Comparison of ENCODE assay signal across 8 cellular contexts in genomic region chr15:84550503-84550902, GRCh38. TPM values are rescaled to one million over a fixed set of nuclear protein-coding genes. Genes with fewer than 3 reads are reported as not detected.
DNase-seq lines count a peak whose midpoint lies in the region; TF ChIP-seq lines count a peak whose summit lies in the region.
"Not testable (repeated sequence)": the region's sequence is repeated elsewhere in the genome, so short reads cannot be mapped to it uniquely, and the experiment has no call there.

No MANE protein-coding gene starts in this region.

- H3F3A ChIP-seq in GM23248 (ENCODE audit: insufficient read depth): peaks cover 24% of the 10 kb centered on the region
- not testable (repeated sequence) for H3F3A ChIP-seq in smooth muscle cell (ENCODE audit: low read depth)

- not testable (repeated sequence) for H3K9me2 ChIP-seq in GM23248 (ENCODE audit: insufficient read depth)

- H3K27me3 ChIP-seq in GM23248 (replicated peaks; ENCODE audit: insufficient read depth); smooth muscle cell (ENCODE audit: low read depth): not testable (repeated sequence)

- H3K4me3 ChIP-seq in GM23248; fibroblast of the aortic adventitia (ENCODE audit: low read depth, low read length); smooth muscle cell: not testable (repeated sequence)

- not testable (repeated sequence) for H3K9ac ChIP-seq in GM23248; smooth muscle cell (ENCODE audit: low read depth)

- in situ Hi-C loops in ACHN (cut with HindIII; ENCODE audit: low pct_ligation_motif_present, low pct_unique_long_range_greater_than_20kb, low sequenced_read_pairs); GM23248 (cut with MboI): not testable (repeated sequence)

- H4K20me1 ChIP-seq in GM23248 (ENCODE audit: insufficient read depth): not testable (repeated sequence)
- H4K20me1 ChIP-seq in smooth muscle cell (ENCODE audit: low read depth): peaks cover 39% of the 10 kb centered on the region

- WGBS in GM23248 (ENCODE audit: low coverage in 1 of 2, low lambda C conversion rate in 2 of 2, missing lambda C conversion rate in 2 of 2), 2 experiments: 61 to 63% methylated on average over 5 of the region's 5 CpGs
- 49% methylated on average over 5 of the region's 5 CpGs for WGBS in smooth muscle cell (ENCODE audit: low lambda C conversion rate)

- TF ChIP-seq CTCF in fibroblast of the aortic adventitia (IDR thresholded peaks at IDR 0.05; ENCODE audit: insufficient read depth, low read length); smooth muscle cell (IDR thresholded peaks at IDR 0.05; ENCODE audit: borderline replicate concordance, insufficient read depth, poor library complexity, severe bottlenecking): not testable (repeated sequence)

- not testable (repeated sequence) for H3K36me3 ChIP-seq in GM23248 (ENCODE audit: low read depth); smooth muscle cell (ENCODE audit: low read depth)

- H3K9me3 ChIP-seq in GM23248 (ENCODE audit: low read depth); smooth muscle cell (replicated peaks; ENCODE audit: low read depth): not testable (repeated sequence)

- DNase-seq in ACHN (peak; percentile 58), RPMI7951 (ENCODE audit: low read depth) (peak; percentile 14), astrocyte of the hippocampus (ENCODE audit: low read depth, low spot score) (peak; percentile 18), dedifferentiated amniotic fluid mesenchymal stem cell (ENCODE audit: extremely low spot score) (peak; percentile 18), fibroblast of the aortic adventitia (ENCODE audit: low read depth) (peak; percentile 20), myocyte (ENCODE audit: low read depth) (peak; percentile 53)
- DNase-seq in GM23248; smooth muscle cell (lab: John Stamatoyannopoulos, UW; ENCODE audit: unreplicated experiment): not testable (repeated sequence)

- not testable (repeated sequence) for H3K4me2 ChIP-seq in GM23248 (ENCODE audit: unreplicated experiment)
- H3K4me2 ChIP-seq in smooth muscle cell: peak overlapping the region; percentile 4

- H3K79me2 ChIP-seq in GM23248 (ENCODE audit: insufficient read depth) (peaks cover 75% of the 10 kb centered on the region), smooth muscle cell (ENCODE audit: low read depth) (peaks cover 13% of the 10 kb centered on the region)

- 0 out of 2 replicates have a peak overlapping the region, but pooled peaks have one; percentile 9 for H3K27ac ChIP-seq in GM23248
- peak overlapping the region; percentile 38 for H3K27ac ChIP-seq in smooth muscle cell (ENCODE audit: low read depth)

- H2AFZ ChIP-seq in GM23248; smooth muscle cell (ENCODE audit: low read depth): not testable (repeated sequence)

- peaks cover 38% of the 10 kb centered on the region for H3K4me1 ChIP-seq in GM23248 (ENCODE audit: insufficient read depth)
- H3K4me1 ChIP-seq in smooth muscle cell (ENCODE audit: low read depth): not testable (repeated sequence)

RNA-seq across cellular contexts. Expression of gene ZSCAN2, which starts 50.3 kb away (rescaled TPM):
- total RNA-seq in GM23248 (2014; rRNA removed; shearing (Covaris generic)): 3.4 and 15.0 TPM in 2 replicates
- 2.8 and 2.9 TPM in 2 replicates for polyA plus RNA-seq in GM23248 (2016; fragmentation: Nextera tagmentation; extraction: Ambion mirVana)
- total RNA-seq in RPMI7951 (2014; rRNA removed; shearing (Covaris generic)): 7.8 and 15.5 TPM in 2 replicates
- 5.2 and 25.5 TPM in 2 replicates for total RNA-seq in fibroblast of the aortic adventitia (ENCODE audit: low replicate concordance)
- total RNA-seq in myocyte: 13.3 and 20.1 TPM in 2 replicates
- 16.1 TPM for polyA plus RNA-seq in myocyte (2012)
- 15.4 and 21.7 TPM in 2 replicates for total RNA-seq in smooth muscle cell
- polyA plus RNA-seq in smooth muscle cell: 6.9 and 12.6 TPM in 2 replicates
